In genomic region chr2:212098966-212099365, GRCh38 we compare ENCODE assay signal across 11 cellular contexts.
"Had no signal": no experiment of that assay in that cellular context is flagged by ENCODE, and none has a peak within 500 bp of the region (broad histone marks: within the 10 kb centered on the region; RNA-seq: fewer than 3 reads in every experiment).

No MANE protein-coding gene starts in this region.

- FAIRE-seq: H1, H54 had no signal

- H3K4me1 ChIP-seq: HAP-1 had no signal

- H3K27ac Mint-ChIP-seq: GM23338, H9, HFFc6 had no signal

- ATAC-seq: GM23338, HCT116 had no signal

- DNase-seq: GM23248, GOT3, H7, H9, HCEC 1CT, HFFc6 had no signal

- H2AFZ ChIP-seq: GM23248, GM23338 had no signal

- H3K9me3 Mint-ChIP-seq: GM23338, H9 had no signal

- H3K36me3 ChIP-seq: HAP-1 had no signal

- H3K9ac ChIP-seq: GM23248 had no signal

- H3K4me3 Mint-ChIP-seq: GM23338, H9, HFFc6 had no signal

- H3K9me3 ChIP-seq: HAP-1 had no signal

- H3K27ac ChIP-seq: GM23248 had no signal

- H3K4me3 ChIP-seq: GM23248, GM23338, HAP-1 had no signal
